15 cellular contexts compared by ENCODE assay signal in the genomic region with DNA sequence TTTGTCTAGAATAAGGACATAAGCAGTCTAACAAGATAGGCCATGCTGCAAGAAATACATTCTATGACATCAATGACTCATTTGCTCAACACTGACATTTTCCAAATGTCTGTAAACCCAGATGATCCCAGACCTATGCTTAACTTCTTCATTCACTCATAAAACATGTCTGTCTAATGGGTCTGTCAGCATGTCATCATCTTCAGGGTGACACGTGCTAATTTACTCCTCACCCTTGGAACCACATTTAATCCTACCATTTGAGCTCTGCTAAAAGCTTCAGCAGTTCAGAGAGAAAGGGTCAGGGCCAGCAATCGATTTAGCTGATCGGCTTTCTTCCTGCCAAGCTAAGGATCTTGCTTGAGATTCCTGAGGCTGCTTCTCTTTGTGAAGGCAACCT.
DNase-seq lines count a peak whose midpoint lies in the region; ATAC-seq, FAIRE-seq and TF ChIP-seq lines count a peak whose summit lies in the region.
"Had no signal": no experiment of that assay in that cellular context is flagged by ENCODE, and none has a peak within 500 bp of the region (broad histone marks: within the 10 kb centered on the region; RNA-seq: fewer than 3 reads in every experiment).

No MANE protein-coding gene starts in this region.

- no peak for TF ChIP-seq CTCF in K562 (IDR thresholded peaks at IDR 0.05 in 2 of 3, conservative IDR thresholded peaks at IDR 0.05 in 1 of 3; ENCODE audit: insufficient read depth in 2 of 3, low read depth in 1 of 3, low read length in 3 of 3)
- TF ChIP-seq CTCF in spleen (IDR thresholded peaks at IDR 0.05 in 8 of 11, conservative IDR thresholded peaks at IDR 0.05 in 3 of 11) = no peak

- no peak overlapping the region for H3K9ac ChIP-seq in K562 (ENCODE audit: insufficient read depth in 1 of 2, low read depth in 2 of 2, low read length in 2 of 2)

- peaks cover 66% of the 10 kb centered on the region for H3K4me1 Mint-ChIP-seq in activated T-cell treated with anti-CD3 and anti-CD28 coated beads, Interleukin-2, amount 50 U/mL, for 24 hours (ENCODE audit: low read depth)

- H3K4me1 ChIP-seq in K562 (replicated peaks in 1 of 2; ENCODE audit: control insufficient read depth in 2 of 2, insufficient read depth in 2 of 2, low read length in 2 of 2) (no peaks in the 10 kb centered on the region), spleen (peaks cover 0 to 12% (median 2%) of the 10 kb centered on the region in 6 donors)

- CTCF ChIA-PET in K562 (lab: Yijun Ruan, JAX; ENCODE audit: low intra/inter-chr PET ratio) = no interaction called here

- H3K27ac Mint-ChIP-seq in activated T-cell treated with anti-CD3 and anti-CD28 coated beads, Interleukin-2, amount 50 U/mL, for 24 hours = peak overlapping the region; percentile 91
- H3K27ac Mint-ChIP-seq: GM23338, memory B cell had no signal

- FAIRE-seq in K562 (lab: Jason Lieb, UNC) = no peak

- 0% methylated on average over 3 of the region's 3 CpGs for WGBS in K562 (ENCODE audit: insufficient coverage, low coverage, missing lambda C conversion rate)
- WGBS in spleen, 5 donors = 68 to 75% (median 72%) methylated on average over 3 of the region's 3 CpGs

- peaks cover 6% of the 10 kb centered on the region for H3K27me3 Mint-ChIP-seq in activated T-cell treated with anti-CD3 and anti-CD28 coated beads, Interleukin-2, amount 50 U/mL, for 24 hours
- H3K27me3 Mint-ChIP-seq: memory B cell had no signal

- H3K27me3 ChIP-seq in K562 (ENCODE audit: control insufficient read depth in 2 of 2, insufficient read depth in 2 of 2, low read length in 2 of 2) (peaks cover 0 to 26% of the 10 kb centered on the region in 2 experiments; a peak in 2 of 5 replicates), spleen (replicated peaks in 1 of 7) (no peaks in the 10 kb centered on the region)
- H3K27me3 ChIP-seq: cardiac muscle cell, ovary had no signal

- BruUV-seq in K562 (replicated peaks; lab: Mats Ljungman, UMichigan) = no TSS peak

- H3K4me3 ChIP-seq in K562 (no peak overlapping the region), spleen (no peak overlapping the region)
- H3K4me3 ChIP-seq: cardiac muscle cell, GM23338, ovary had no signal

- H3K27ac ChIP-seq in K562 (ENCODE audit: extremely low read depth, low read depth, low read length) (no peak overlapping the region), spleen (no peak overlapping the region)
- H3K27ac ChIP-seq: cardiac muscle cell, ovary had no signal

- no peak for TF ChIP-seq POLR2A in K562 (conservative IDR thresholded peaks at IDR 0.05)
- no peak for TF ChIP-seq POLR2A in spleen (IDR thresholded peaks at IDR 0.05)

- TF ChIP-seq EP300 in K562 (IDR thresholded peaks at IDR 0.05; ENCODE audit: low read length) = no peak

- H3K9me3 ChIP-seq in K562 (replicated peaks; ENCODE audit: control insufficient read depth, insufficient read depth, low read depth, low read length) = no peaks in the 10 kb centered on the region
- no peaks in the 10 kb centered on the region for H3K9me3 ChIP-seq in spleen
- H3K9me3 ChIP-seq: ovary had no signal

- no peaks in the 10 kb centered on the region for H3K9me1 ChIP-seq in K562 (ENCODE audit: control insufficient read depth, insufficient read depth, low read length)

- no peak for ATAC-seq in K562
- ATAC-seq: GM23338 had no signal

- no peaks in the 10 kb centered on the region for H4K20me1 ChIP-seq in K562 (replicated peaks; ENCODE audit: control insufficient read depth, insufficient read depth, low read length)

- intact Hi-C loops in K562 (cut with micrococcal nuclease) = no loop called here
- intact Hi-C loops in spleen (cut with DNase I; ENCODE audit: low total_unique reads) = no loop called here

- no peak overlapping the region for H3K4me3 Mint-ChIP-seq in activated T-cell treated with anti-CD3 and anti-CD28 coated beads, Interleukin-2, amount 50 U/mL, for 24 hours
- H3K4me3 Mint-ChIP-seq: GM23338, memory B cell had no signal

- H2AFZ ChIP-seq in K562 (ENCODE audit: low read depth, low read length) = no peak overlapping the region
- H2AFZ ChIP-seq: GM23338 had no signal

- H3K36me3 ChIP-seq in K562 (ENCODE audit: control insufficient read depth, insufficient read depth, low read length) (no peaks in the 10 kb centered on the region), spleen (peaks cover 0 to 7% (median 0%) of the 10 kb centered on the region in 6 donors)
- H3K36me3 ChIP-seq: cardiac muscle cell, ovary had no signal

- TF ChIP-seq RAD21 in K562 (CRISPR knock-in tag; conservative IDR thresholded peaks at IDR 0.05 in 1 of 2, IDR thresholded peaks at IDR 0.05 in 1 of 2) = no peak

- H3K79me2 ChIP-seq in K562 (ENCODE audit: control insufficient read depth, insufficient read depth, low read length) = no peaks in the 10 kb centered on the region

- in situ Hi-C loops in K562 (cut with MboI) = no loop called here

- DNase-seq in activated T-cell treated with anti-CD3 and anti-CD28 coated beads, Interleukin-2, amount 50 U/mL, for 24 hours = no peak
- DNase-seq in activated T-cell treated with anti-CD3 and anti-CD28 coated beads, Interleukin-2, amount 50 U/mL, for 48 hours = no peak
- DNase-seq in NCI-H2227 treated with DMSO at 0.1 percent for 48 hours (lab: John Stamatoyannopoulos, UW) = peak; percentile 88
- DNase-seq in K562 (ENCODE audit: extremely low read depth in 1 of 4, low spot score in 3 of 4) = no peak
- DNase-seq in renal cortical epithelial cell (ENCODE audit: low read depth) = peak; percentile 4
- no peak for DNase-seq in NCI-H345 treated with DMSO at 0.1 percent for 48 hours (lab: John Stamatoyannopoulos, UW; ENCODE audit: unreplicated experiment)
- no peak for DNase-seq in HK-2 (ENCODE audit: unreplicated experiment)
- DNase-seq in spleen = no peak
- DNase-seq: activated CD8-positive, alpha-beta memory T cell treated with anti-CD3 and anti-CD28 coated beads, Interleukin-2, amount 50 U/mL, for 48 hours; DMS79 treated with DMSO at 0.1 percent for 48 hours; NCI-H1930; ovary had no signal

- H3K4me2 ChIP-seq in K562 (ENCODE audit: insufficient read depth, low read length) = no peak overlapping the region
- H3K4me2 ChIP-seq: GM23338 had no signal

- H3K9me3 Mint-ChIP-seq in activated T-cell treated with anti-CD3 and anti-CD28 coated beads, Interleukin-2, amount 50 U/mL, for 24 hours = no peaks in the 10 kb centered on the region
- H3K9me3 Mint-ChIP-seq: GM23338, memory B cell had no signal

- peaks cover 30% of the 10 kb centered on the region for H3K36me3 Mint-ChIP-seq in activated T-cell treated with anti-CD3 and anti-CD28 coated beads, Interleukin-2, amount 50 U/mL, for 24 hours (ENCODE audit: low read depth)

- POLR2A ChIA-PET in K562 (lab: Yijun Ruan, JAX) = no interaction called here

TF ChIP-seq in K562, 482 proteins besides CTCF, POLR2A, EP300 and RAD21:
- TF ChIP-seq MEIS2 (IDR thresholded peaks at IDR 0.05; ENCODE audit: partially characterized antibody) (peak; percentile 3), NUFIP1 (IDR thresholded peaks at IDR 0.05; ENCODE audit: partially characterized antibody) (no peak)
- TF ChIP-seq, protein P1, sequence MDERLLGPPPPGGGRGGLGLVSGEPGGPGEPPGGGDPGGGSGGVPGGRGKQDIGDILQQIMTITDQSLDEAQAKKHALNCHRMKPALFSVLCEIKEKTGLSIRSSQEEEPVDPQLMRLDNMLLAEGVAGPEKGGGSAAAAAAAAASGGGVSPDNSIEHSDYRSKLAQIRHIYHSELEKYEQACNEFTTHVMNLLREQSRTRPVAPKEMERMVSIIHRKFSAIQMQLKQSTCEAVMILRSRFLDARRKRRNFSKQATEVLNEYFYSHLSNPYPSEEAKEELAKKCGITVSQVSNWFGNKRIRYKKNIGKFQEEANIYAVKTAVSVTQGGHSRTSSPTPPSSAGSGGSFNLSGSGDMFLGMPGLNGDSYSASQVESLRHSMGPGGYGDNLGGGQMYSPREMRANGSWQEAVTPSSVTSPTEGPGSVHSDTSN (CRISPR knock-in tag; IDR thresholded peaks at IDR 0.05; ENCODE audit: low read depth) = no peak
- TF ChIP-seq, protein P1 (tag; conservative IDR thresholded peaks at IDR 0.05; ENCODE audit: low read depth) = 0 out of 2 replicates have a peak, but pooled peaks have one; percentile 22

Comparison
In these comparisons a context has a peak if more than half of its experiments do, and no peak if none do; other contexts are left out.
1. DNase-seq: peak in NCI-H2227 treated with DMSO at 0.1 percent for 48 hours (single experiment) and renal cortical epithelial cell (single experiment); none in activated T-cell treated with anti-CD3 and anti-CD28 coated beads, Interleukin-2, amount 50 U/mL, for 24 hours (single experiment), activated T-cell treated with anti-CD3 and anti-CD28 coated beads, Interleukin-2, amount 50 U/mL, for 48 hours (0 of 2), K562 (0 of 4), NCI-H345 treated with DMSO at 0.1 percent for 48 hours (single experiment), HK-2 (single experiment) and spleen (single experiment).